8 cellular contexts compared by ENCODE assay signal in the genomic region with DNA sequence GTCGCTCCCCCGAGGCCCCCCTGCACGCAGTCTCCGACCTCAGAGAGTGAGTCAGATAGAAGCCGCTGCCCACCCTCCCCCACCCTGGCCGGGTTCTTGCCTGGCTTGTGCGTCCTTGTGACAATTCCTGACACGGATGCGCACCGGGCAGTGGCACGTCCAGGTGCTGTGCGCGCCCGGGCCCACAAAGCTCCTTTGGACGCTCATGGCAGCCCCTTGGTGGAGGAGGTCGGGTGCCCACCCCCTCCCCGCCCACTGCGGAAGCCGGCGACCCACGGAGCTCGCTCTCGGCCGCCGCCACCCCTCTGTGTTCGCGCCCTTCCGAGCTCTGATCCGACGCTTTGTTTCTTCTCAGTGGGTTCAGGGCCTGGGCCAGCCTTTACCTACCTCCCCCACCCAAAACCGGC. TPM values are rescaled to one million over a fixed set of nuclear protein-coding genes. Genes with fewer than 3 reads are reported as not detected.
DNase-seq lines count a peak whose midpoint lies in the region; ATAC-seq and TF ChIP-seq lines count a peak whose summit lies in the region.

No MANE protein-coding gene starts in this region.

- H3K4me1 ChIP-seq in smooth muscle cell (ENCODE audit: low read depth) = peaks cover 32% of the 10 kb centered on the region

- peaks cover 48% of the 10 kb centered on the region for H3K79me2 ChIP-seq in smooth muscle cell (ENCODE audit: low read depth)

- H4K20me1 ChIP-seq in smooth muscle cell (ENCODE audit: low read depth) = peaks cover 41% of the 10 kb centered on the region

- no peaks in the 10 kb centered on the region for H3K9me3 ChIP-seq in smooth muscle cell (replicated peaks; ENCODE audit: low read depth)

- H3K9ac ChIP-seq in smooth muscle cell (ENCODE audit: low read depth) = peak overlapping the region; percentile 93

- POLR2A ChIA-PET in RWPE1 (lab: Yijun Ruan, JAX; ENCODE audit: low non-redundant PET) = interaction anchor here (0.6 to 1.9 kb wide), 5 partner anchors 15 to 57 kb away, joined by 3 to 16 read pairs (median 4); no protein-coding TSS in a partner anchor

- DNase-seq in AG08395 (ENCODE audit: low spot score) (peak; percentile 91), GOT3 (lab: John Stamatoyannopoulos, UW) (peak; percentile 76), RWPE1 (ENCODE audit: low spot score) (peak; percentile 75), cerebellar cortex (ENCODE audit: low spot score) (peak; percentile 69), inferior parietal cortex (ENCODE audit: extremely low spot score) (peak; percentile 34), smooth muscle cell (lab: John Stamatoyannopoulos, UW; ENCODE audit: unreplicated experiment) (peak; percentile 89)

- WGBS in smooth muscle cell (ENCODE audit: low lambda C conversion rate) = 1% methylated on average over 27 of the region's 31 CpGs

- peak overlapping the region; percentile 81 for H3K4me3 ChIP-seq in smooth muscle cell

- H3K36me3 ChIP-seq in smooth muscle cell (ENCODE audit: low read depth) = no peaks in the 10 kb centered on the region

- TF ChIP-seq CTCF in RWPE1 (conservative IDR thresholded peaks at IDR 0.05; ENCODE audit: low read depth) (no peak), smooth muscle cell (IDR thresholded peaks at IDR 0.05; ENCODE audit: borderline replicate concordance, insufficient read depth, poor library complexity, severe bottlenecking) (no peak)

- no peak for ATAC-seq in GM18861 (IDR thresholded peaks at IDR 0.05; ENCODE audit: unreplicated experiment)
- no peak for ATAC-seq in GM18517 (IDR thresholded peaks at IDR 0.05; ENCODE audit: unreplicated experiment)

- CTCF ChIA-PET in RWPE1 (lab: Yijun Ruan, JAX) = interaction anchor here (0.6 to 1.7 kb wide), 3 partner anchors 12 to 18 kb away, joined by 5 to 8 read pairs (median 8); no protein-coding TSS in a partner anchor

- H3K27me3 ChIP-seq in smooth muscle cell (ENCODE audit: low read depth) = no peaks in the 10 kb centered on the region

- no peak overlapping the region for H2AFZ ChIP-seq in smooth muscle cell (ENCODE audit: low read depth)

- H3K4me2 ChIP-seq in smooth muscle cell = peak overlapping the region; percentile 97

- H3F3A ChIP-seq in smooth muscle cell (ENCODE audit: low read depth) = peaks cover 22% of the 10 kb centered on the region

- H3K27ac ChIP-seq in RWPE1 (peak overlapping the region; percentile 100), smooth muscle cell (ENCODE audit: low read depth) (peak overlapping the region; percentile 99)

RNA-seq across cellular contexts. Expression of gene TUBB3, which starts 0.7 kb away (rescaled TPM):
- 213 and 234 TPM in 2 replicates for total RNA-seq in smooth muscle cell
- 198 and 303 TPM in 2 replicates for polyA plus RNA-seq in smooth muscle cell

RNA-seq across cellular contexts. Expression of gene MC1R, which starts 3.8 kb away (rescaled TPM):
- total RNA-seq in smooth muscle cell = 12.4 and 14.5 TPM in 2 replicates
- 16.7 and 16.8 TPM in 2 replicates for polyA plus RNA-seq in smooth muscle cell

RNA-seq across cellular contexts. Expression of gene DEF8, which starts 26.1 kb away (rescaled TPM):
- total RNA-seq in smooth muscle cell = 63.6 and 85.3 TPM in 2 replicates
- polyA plus RNA-seq in smooth muscle cell = 93.7 and 97.0 TPM in 2 replicates

RNA-seq across cellular contexts. Expression of gene TCF25, which starts 49.1 kb away (rescaled TPM):
- total RNA-seq in smooth muscle cell = 69.7 and 99.8 TPM in 2 replicates
- 174 and 272 TPM in 2 replicates for polyA plus RNA-seq in smooth muscle cell

Comparison
In these comparisons a context has a peak if more than half of its experiments do, and no peak if none do; other contexts are left out.
1. DNase-seq: peak in every context shown above with its lines; median percentile 91 in AG08395; 89 in smooth muscle cell; 76 in GOT3; 75 in RWPE1; 69 in cerebellar cortex; 34 in inferior parietal cortex.